In the genomic region with DNA sequence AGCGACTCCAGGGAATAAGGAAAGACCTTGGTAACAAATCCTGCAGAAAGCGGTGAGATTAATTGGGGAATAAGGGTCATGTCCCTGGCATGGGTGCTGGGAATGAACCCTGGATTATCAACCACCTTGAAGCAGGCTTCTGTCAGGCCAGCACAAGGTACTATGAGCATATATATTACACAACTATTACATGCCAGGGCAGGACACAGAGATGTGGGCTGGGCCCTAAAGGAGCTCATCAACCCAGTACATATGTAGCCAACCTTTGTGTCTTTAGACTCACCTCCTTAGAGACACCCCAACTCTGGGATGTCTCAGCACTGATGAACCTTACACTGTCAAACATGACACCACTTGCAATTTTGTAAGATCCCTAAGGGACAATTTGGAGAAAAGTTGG, we compare ENCODE assay signal across 23 cellular contexts. TPM values are rescaled to one million over a fixed set of nuclear protein-coding genes. Genes with fewer than 3 reads are reported as not detected.
DNase-seq lines count a peak whose midpoint lies in the region; ATAC-seq and TF ChIP-seq lines count a peak whose summit lies in the region.
"Had no signal": no experiment of that assay in that cellular context is flagged by ENCODE, and none has a peak within 500 bp of the region (broad histone marks: within the 10 kb centered on the region; RNA-seq: fewer than 3 reads in every experiment).

No MANE protein-coding gene starts in this region.

- peaks cover 48 to 59% of the 10 kb centered on the region in 2 donors for H3K4me1 Mint-ChIP-seq in natural killer cell treated with Interleukin-12 subunit alpha and Interleukin-12 subunit beta and Interleukin-15 and Interleukin-18, amount 100 ng/mL, for 72 hours (ENCODE audit: low read depth in 2 of 2)

- POLR2A ChIA-PET in A673 (lab: Charles Lee; ENCODE audit: low non-redundant PET) (no interaction called here), RWPE1 (lab: Yijun Ruan, JAX; ENCODE audit: low non-redundant PET) (no interaction called here)

- no peaks in the 10 kb centered on the region for H3K36me3 Mint-ChIP-seq in natural killer cell treated with Interleukin-12 subunit alpha and Interleukin-12 subunit beta and Interleukin-15 and Interleukin-18, amount 100 ng/mL, for 72 hours

- in situ Hi-C loops in HAP-1 (cut with MboI; ENCODE audit: low sequenced_read_pairs), result no loop called here

- H3K9me3 ChIP-seq in A673 (ENCODE audit: low read depth, low read length, poor library complexity, severe bottlenecking) (no peaks in the 10 kb centered on the region), HAP-1 (no peaks in the 10 kb centered on the region)
- H3K9me3 ChIP-seq: MG63, SJSA1, thyroid gland had no signal

- H3K27ac ChIP-seq in A673 (ENCODE audit: low read depth, low read length, poor library complexity, severe bottlenecking), result no peak overlapping the region
- no peak overlapping the region for H3K27ac ChIP-seq in RWPE1
- H3K27ac ChIP-seq: SJSA1, thyroid gland had no signal

- H3K27ac Mint-ChIP-seq in natural killer cell treated with Interleukin-12 subunit alpha and Interleukin-12 subunit beta and Interleukin-15 and Interleukin-18, amount 100 ng/mL, for 72 hours, result no peak overlapping the region
- H3K27ac Mint-ChIP-seq: activated naive CD8-positive, alpha-beta T cell treated with anti-CD3 and anti-CD28 coated beads, Interleukin-2, amount 50 U/mL, for 24 hours; CD8-positive, alpha-beta T cell; stimulated activated naive CD8-positive, alpha-beta T cell treated with anti-CD3 and anti-CD28 coated beads, Interleukin-15, Interleukin-2, amounts not matched to agents 100 ng/mL and 50 ng/mL, for 24 hours had no signal

- H3K4me3 ChIP-seq in A673 (ENCODE audit: low read depth, low read length, poor library complexity, severe bottlenecking), result no peak overlapping the region
- no peak overlapping the region for H3K4me3 ChIP-seq in epithelial cell of esophagus (ENCODE audit: low read length)
- H3K4me3 ChIP-seq in HAP-1, result no peak overlapping the region
- H3K4me3 ChIP-seq: MG63, SJSA1, skin epidermis, thyroid gland had no signal

- no peaks in the 10 kb centered on the region for H3K27me3 ChIP-seq in A673 (replicated peaks; ENCODE audit: insufficient read depth, low read depth, low read length, poor library complexity)
- H3K27me3 ChIP-seq in HAP-1 (ENCODE audit: low read depth), result no peaks in the 10 kb centered on the region
- H3K27me3 ChIP-seq: MG63, SJSA1, thyroid gland had no signal

- intact Hi-C loops in A673 (cut with micrococcal nuclease; ENCODE audit: unreplicated experiment), result no loop called here

- no peaks in the 10 kb centered on the region for H3K9me3 Mint-ChIP-seq in natural killer cell treated with Interleukin-12 subunit alpha and Interleukin-12 subunit beta and Interleukin-15 and Interleukin-18, amount 100 ng/mL, for 72 hours
- H3K9me3 Mint-ChIP-seq: activated naive CD8-positive, alpha-beta T cell treated with anti-CD3 and anti-CD28 coated beads, Interleukin-2, amount 50 U/mL, for 24 hours; activated T-cell treated with anti-CD3 and anti-CD28 coated beads, Interleukin-2, amount 50 U/mL, for 4 hours; CD8-positive, alpha-beta T cell; stimulated activated naive CD8-positive, alpha-beta T cell treated with anti-CD3 and anti-CD28 coated beads, Interleukin-15, Interleukin-2, amounts not matched to agents 100 ng/mL and 50 ng/mL, for 24 hours had no signal

- H3K36me3 ChIP-seq in A673 (ENCODE audit: insufficient read depth, low read length, poor library complexity, severe bottlenecking) (no peaks in the 10 kb centered on the region), HAP-1 (replicated peaks) (peaks cover 4% of the 10 kb centered on the region)
- H3K36me3 ChIP-seq: thyroid gland had no signal

- BruUV-seq in A673 (replicated peaks; lab: Mats Ljungman, UMichigan), result TSS peak; percentile 20

- peak overlapping the region; percentile 90 for H3K4me3 Mint-ChIP-seq in natural killer cell treated with Interleukin-12 subunit alpha and Interleukin-12 subunit beta and Interleukin-15 and Interleukin-18, amount 100 ng/mL, for 72 hours
- H3K4me3 Mint-ChIP-seq: activated naive CD8-positive, alpha-beta T cell treated with anti-CD3 and anti-CD28 coated beads, Interleukin-2, amount 50 U/mL, for 24 hours; CD8-positive, alpha-beta T cell; stimulated activated naive CD8-positive, alpha-beta T cell treated with anti-CD3 and anti-CD28 coated beads, Interleukin-15, Interleukin-2, amounts not matched to agents 100 ng/mL and 50 ng/mL, for 24 hours had no signal

- DNase-seq in A673 (ENCODE audit: low spot score), result no peak
- peak; percentile 32 for DNase-seq in RWPE1 (ENCODE audit: low spot score)
- DNase-seq in epithelial cell of esophagus (ENCODE audit: low read depth), result peak; percentile 92
- DNase-seq in natural killer cell treated with Interleukin-12 subunit alpha and Interleukin-12 subunit beta and Interleukin-15 and Interleukin-18, amount 100 ng/mL, for 72 hours (ENCODE audit: low spot score), result no peak
- DNase-seq in activated T-cell treated with anti-CD3 and anti-CD28 coated beads, Interleukin-2, amount 50 U/mL, for 1 hour, result no peak
- DNase-seq in activated CD4-positive, alpha-beta T cell treated with anti-CD3 and anti-CD28 coated beads, Interleukin-2, amount 50 U/mL, for 48 hours, result no peak
- DNase-seq in HAP-1 (ENCODE audit: low spot score in 2 of 2), result no peak
- no peak for DNase-seq in SW480 (ENCODE audit: low spot score)
- DNase-seq: activated gamma-delta T cell treated with Interleukin-2 at 50 U/mL for 16 hours; activated naive CD8-positive, alpha-beta T cell treated with anti-CD3 and anti-CD28 coated beads, Interleukin-2, amount 50 U/mL, for 24 hours; activated T-cell treated with anti-CD3 and anti-CD28 coated beads, Interleukin-2, amount 50 U/mL, for 4 hours; CD8-positive, alpha-beta T cell; cerebellar nuclear complex; head of caudate nucleus; MG63; NCI-H1417; NCI-H2081; NCI-H345; NCI-H748 treated with DMSO at 0.1 percent for 48 hours; thyroid gland had no signal

- no peak for TF ChIP-seq CTCF in A673 (conservative IDR thresholded peaks at IDR 0.05; ENCODE audit: low read depth, low read length)
- TF ChIP-seq CTCF in RWPE1 (conservative IDR thresholded peaks at IDR 0.05; ENCODE audit: low read depth), result no peak
- no peak for TF ChIP-seq CTCF in epithelial cell of esophagus (IDR thresholded peaks at IDR 0.05; ENCODE audit: insufficient read depth, low read depth, low read length, missing control alignments)

- CTCF ChIA-PET in A673 (lab: Charles Lee) (no interaction called here), RWPE1 (lab: Yijun Ruan, JAX) (no interaction called here)

- no peak for ATAC-seq in natural killer cell treated with Interleukin-12 subunit alpha and Interleukin-12 subunit beta and Interleukin-15 and Interleukin-18, amount 100 ng/mL, for 72 hours
- ATAC-seq: activated naive CD8-positive, alpha-beta T cell treated with anti-CD3 and anti-CD28 coated beads, Interleukin-2, amount 50 U/mL, for 24 hours; activated T-cell treated with anti-CD3 and anti-CD28 coated beads, Interleukin-2, amount 50 U/mL, for 4 hours; CD8-positive, alpha-beta T cell had no signal

- no peaks in the 10 kb centered on the region for H3K27me3 Mint-ChIP-seq in natural killer cell treated with Interleukin-12 subunit alpha and Interleukin-12 subunit beta and Interleukin-15 and Interleukin-18, amount 100 ng/mL, for 72 hours
- H3K27me3 Mint-ChIP-seq: activated naive CD8-positive, alpha-beta T cell treated with anti-CD3 and anti-CD28 coated beads, Interleukin-2, amount 50 U/mL, for 24 hours; stimulated activated naive CD8-positive, alpha-beta T cell treated with anti-CD3 and anti-CD28 coated beads, Interleukin-15, Interleukin-2, amounts not matched to agents 100 ng/mL and 50 ng/mL, for 24 hours had no signal

- H3K4me1 ChIP-seq in A673 (ENCODE audit: insufficient read depth, low read length, poor library complexity, severe bottlenecking) (peaks cover 10% of the 10 kb centered on the region), HAP-1 (peaks cover 3% of the 10 kb centered on the region; the same call in 1 of the 2 replicates)

RNA-seq across cellular contexts. Expression of a gene that starts 3.4 kb away (rescaled TPM):
- total RNA-seq in A673 (2021), result 23.1 and 23.3 TPM in 2 replicates
- total RNA-seq in natural killer cell treated with Interleukin-12 subunit alpha and Interleukin-12 subunit beta and Interleukin-15 and Interleukin-18, amount 100 ng/mL, for 72 hours, result 10 to 100 TPM; 27.3 to 32.4 TPM

RNA-seq across cellular contexts. Expression of a gene that starts 44.6 kb away (rescaled TPM):
- 12.9 and 13.7 TPM in 2 replicates for total RNA-seq in A673 (2021)
- 10 to 100 TPM in 1 of 2 donors, 1 to 10 TPM in 1; 8.8 to 15.7 TPM for total RNA-seq in natural killer cell treated with Interleukin-12 subunit alpha and Interleukin-12 subunit beta and Interleukin-15 and Interleukin-18, amount 100 ng/mL, for 72 hours

Comparison
In these comparisons a context has a peak if more than half of its experiments do, and no peak if none do; other contexts are left out.
1. DNase-seq: peak in RWPE1 (single experiment) and epithelial cell of esophagus (single experiment); none in A673 (single experiment), natural killer cell treated with Interleukin-12 subunit alpha and Interleukin-12 subunit beta and Interleukin-15 and Interleukin-18, amount 100 ng/mL, for 72 hours (single experiment), activated T-cell treated with anti-CD3 and anti-CD28 coated beads, Interleukin-2, amount 50 U/mL, for 1 hour (single experiment), activated CD4-positive, alpha-beta T cell treated with anti-CD3 and anti-CD28 coated beads, Interleukin-2, amount 50 U/mL, for 48 hours (0 of 2), HAP-1 (0 of 2) and SW480 (single experiment).